In genomic region chr14:35827678-35828472, GRCh38 we compare ENCODE assay signal across 12 cellular contexts. TPM values are rescaled to one million over a fixed set of nuclear protein-coding genes. Genes with fewer than 3 reads are reported as not detected.
DNase-seq lines count a peak whose midpoint lies in the region; ATAC-seq and TF ChIP-seq lines count a peak whose summit lies in the region.
"Had no signal": no experiment of that assay in that cellular context is flagged by ENCODE, and none has a peak within 500 bp of the region (broad histone marks: within the 10 kb centered on the region; RNA-seq: fewer than 3 reads in every experiment).

No MANE protein-coding gene starts in this region.

- no peaks in the 10 kb centered on the region for H3K9me3 Mint-ChIP-seq in Caco-2 (ENCODE audit: unreplicated experiment)
- H3K9me3 Mint-ChIP-seq in naive thymus-derived CD4-positive, alpha-beta T cell, result no peaks in the 10 kb centered on the region

- H3K27me3 ChIP-seq in Caco-2 (replicated peaks; ENCODE audit: control insufficient read depth, insufficient read depth, low read length) (no peaks in the 10 kb centered on the region), KMS-11 (ENCODE audit: insufficient read depth, low read depth) (no peaks in the 10 kb centered on the region)
- no peaks in the 10 kb centered on the region for H3K27me3 ChIP-seq in naive thymus-derived CD4-positive, alpha-beta T cell (ENCODE audit: control insufficient read depth in 2 of 2, insufficient read depth in 2 of 2, low read length in 2 of 2)

- H3K27me3 Mint-ChIP-seq in Caco-2 (ENCODE audit: insufficient read depth, unreplicated experiment), result no peaks in the 10 kb centered on the region
- no peaks in the 10 kb centered on the region for H3K27me3 Mint-ChIP-seq in naive thymus-derived CD4-positive, alpha-beta T cell

- no peak overlapping the region for H2AFZ ChIP-seq in KMS-11 (ENCODE audit: low read depth)

- no peaks in the 10 kb centered on the region for H3K9me3 ChIP-seq in Caco-2
- H3K9me3 ChIP-seq in naive thymus-derived CD4-positive, alpha-beta T cell (ENCODE audit: control insufficient read depth in 2 of 3, low read length in 3 of 3), result no peaks in the 10 kb centered on the region

- no peak for TF ChIP-seq CTCF in Caco-2 (IDR thresholded peaks at IDR 0.05; ENCODE audit: insufficient read depth in 1 of 2, low read depth in 1 of 2, low read length in 1 of 2, severe bottlenecking in 1 of 2, unreplicated experiment in 1 of 2)
- no peak for TF ChIP-seq CTCF in KMS-11 (conservative IDR thresholded peaks at IDR 0.05; ENCODE audit: low read depth, low read length)
- no peak for TF ChIP-seq CTCF in astrocyte of the cerebellum (IDR thresholded peaks at IDR 0.05; ENCODE audit: low read depth, low read length, missing control alignments)

- H4K20me1 ChIP-seq in KMS-11 (ENCODE audit: insufficient read depth), result no peaks in the 10 kb centered on the region

- CTCF ChIA-PET in Caco-2 (lab: Charles Lee), result interaction anchor here (0.6 kb wide), 1 partner anchor 846 kb away, joined by 4 read pairs; no protein-coding TSS in a partner anchor
- CTCF ChIA-PET in naive thymus-derived CD4-positive, alpha-beta T cell (lab: Charles Lee), result no interaction called here

- H3K36me3 Mint-ChIP-seq in Caco-2 (ENCODE audit: insufficient read depth, unreplicated experiment), result peaks cover 17% of the 10 kb centered on the region
- peaks cover 0 to 8% (median 0%) of the 10 kb centered on the region in 5 donors for H3K36me3 Mint-ChIP-seq in naive thymus-derived CD4-positive, alpha-beta T cell

- H3K4me2 ChIP-seq in KMS-11, result peak overlapping the region; percentile 58

- peaks cover 6% of the 10 kb centered on the region; the same call in 1 of the 2 replicates for H3K4me1 ChIP-seq in Caco-2
- peaks cover 4% of the 10 kb centered on the region for H3K4me1 ChIP-seq in KMS-11 (ENCODE audit: low read depth, poor library complexity, severe bottlenecking)
- peaks cover 6 to 8% of the 10 kb centered on the region in 2 donors for H3K4me1 ChIP-seq in naive thymus-derived CD4-positive, alpha-beta T cell (ENCODE audit: control insufficient read depth in 2 of 2, insufficient read depth in 2 of 2, low read length in 2 of 2)

- DNase-seq in Caco-2 (no peak), astrocyte of the cerebellum (ENCODE audit: low read depth) (no peak), C1 segment of cervical spinal cord (lab: John Stamatoyannopoulos, UW) (no peak), AG08395 (ENCODE audit: low spot score) (no peak), KBM-7 (no peak)
- no peak for DNase-seq in naive thymus-derived CD4-positive, alpha-beta T cell
- DNase-seq: effector CD8-positive, alpha-beta T cell; NCI-H146; stimulated activated CD4-positive, alpha-beta T cell treated with anti-CD3 and anti-CD28 coated beads, Interleukin-4, amount 100 ng/mL, for 4 hours had no signal

- intact Hi-C loops in Caco-2 (cut with micrococcal nuclease; ENCODE audit: unreplicated experiment), result loop anchor here (2.0 kb wide), 1 partner anchor 19 kb away; the partner anchor contains the start of gene RALGAPA1
- intact Hi-C loops in naive thymus-derived CD4-positive, alpha-beta T cell (cut with micrococcal nuclease), result loop anchor here (2.0 to 5.0 kb wide), 6 partner anchors 105 to 1366 kb away; partner anchors contain the start of genes FAM177A1 (in 1 of the 2), INSM2 (in 1 of the 2), NFKBIA (in 1 of the 2) and SPTSSA (in 1 of the 2)

- no peak overlapping the region for H3K27ac ChIP-seq in KMS-11
- H3K27ac ChIP-seq in naive thymus-derived CD4-positive, alpha-beta T cell (ENCODE audit: low read depth, low read length), result no peak overlapping the region

- POLR2A ChIA-PET in Caco-2 (lab: Charles Lee), result no interaction called here
- POLR2A ChIA-PET in naive thymus-derived CD4-positive, alpha-beta T cell (lab: Charles Lee), result interaction anchor here (0.6 to 0.7 kb wide), 3 partner anchors 100 to 762 kb away, joined by 3 to 4 read pairs (median 3); no protein-coding TSS in a partner anchor

- H3K4me3 ChIP-seq in Caco-2 (ENCODE audit: low read depth, low read length) (peak overlapping the region; percentile 97), KMS-11 (IDR thresholded peaks at IDR 0.05; ENCODE audit: insufficient read depth, low read depth, low read length) (no peak overlapping the region), astrocyte of the cerebellum (ENCODE audit: low read depth, low read length) (peak overlapping the region; percentile 94)
- no peak overlapping the region for H3K4me3 ChIP-seq in naive thymus-derived CD4-positive, alpha-beta T cell (ENCODE audit: low read length)

- peak overlapping the region; percentile 1 for H3K27ac Mint-ChIP-seq in Caco-2 (ENCODE audit: unreplicated experiment)
- H3K27ac Mint-ChIP-seq in naive thymus-derived CD4-positive, alpha-beta T cell, result peak overlapping the region in 7 of 9 donors; percentile 53 to 89 (median 83)

- no TSS peak for BruUV-seq in Caco-2 (replicated peaks; lab: Mats Ljungman, UMichigan)

- H3K4me3 Mint-ChIP-seq in Caco-2 (ENCODE audit: unreplicated experiment), result peak overlapping the region; percentile 78
- peak overlapping the region; percentile 84 to 96 (median 90) for H3K4me3 Mint-ChIP-seq in naive thymus-derived CD4-positive, alpha-beta T cell

- no peak overlapping the region for H3K9ac ChIP-seq in KMS-11

- peaks cover 17% of the 10 kb centered on the region; the same call in 1 of the 2 replicates for H3K79me2 ChIP-seq in KMS-11 (ENCODE audit: insufficient read depth, low read depth)

- in situ Hi-C loops in astrocyte of the cerebellum (cut with HindIII; ENCODE audit: low sequenced_read_pairs) (no loop called here), KBM-7 (cut with MboI; ENCODE audit: low pct_unique_long_range_greater_than_20kb, low sequenced_read_pairs) (no loop called here)

- no peak for ATAC-seq in naive thymus-derived CD4-positive, alpha-beta T cell
- ATAC-seq in GM18861 (IDR thresholded peaks at IDR 0.05; ENCODE audit: unreplicated experiment), result no peak
- ATAC-seq: Right ventricle myocardium inferior had no signal

- H3K36me3 ChIP-seq in Caco-2 (ENCODE audit: control insufficient read depth, insufficient read depth, low read length) (no peaks in the 10 kb centered on the region), KMS-11 (ENCODE audit: insufficient read depth) (no peaks in the 10 kb centered on the region)
- H3K36me3 ChIP-seq in naive thymus-derived CD4-positive, alpha-beta T cell (ENCODE audit: control insufficient read depth in 2 of 3, insufficient read depth in 3 of 3, low read length in 3 of 3), result peaks cover 0 to 4% (median 0%) of the 10 kb centered on the region in 3 experiments

- peaks cover 7% of the 10 kb centered on the region for H3K4me1 Mint-ChIP-seq in Caco-2 (ENCODE audit: low read depth, unreplicated experiment)
- peaks cover 11 to 31% (median 24%) of the 10 kb centered on the region in 7 donors for H3K4me1 Mint-ChIP-seq in naive thymus-derived CD4-positive, alpha-beta T cell

RNA-seq across cellular contexts. Expression of gene BRMS1L, which starts 1.7 kb away (rescaled TPM):
- total RNA-seq in Caco-2 (2022), result 10.4 and 11.4 TPM in 2 replicates
- total RNA-seq in naive thymus-derived CD4-positive, alpha-beta T cell, result 1 to 10 TPM; 4.2 to 8.6 (median 5.8) TPM
- polyA plus RNA-seq in naive thymus-derived CD4-positive, alpha-beta T cell, result 1 to 10 TPM; 3.6 to 3.9 TPM

RNA-seq across cellular contexts. Expression of gene RALGAPA1, which starts 18.8 kb away (rescaled TPM):
- 28.9 and 29.2 TPM in 2 replicates for total RNA-seq in Caco-2 (2022)
- total RNA-seq in naive thymus-derived CD4-positive, alpha-beta T cell, result 10 to 100 TPM; 53.5 to 72.4 (median 68.9) TPM
- polyA plus RNA-seq in naive thymus-derived CD4-positive, alpha-beta T cell, result 10 to 100 TPM; 18.3 to 24.0 TPM

Comparison
In these comparisons a context has a peak if more than half of its experiments do, and no peak if none do; other contexts are left out.
1. H3K4me3 ChIP-seq: peak in Caco-2 (single experiment) and astrocyte of the cerebellum (single experiment); none in KMS-11 (single experiment) and naive thymus-derived CD4-positive, alpha-beta T cell (single experiment).